ENCODE assay signal across 1 cellular context in genomic region chr13:32426191-32426980, GRCh38.
TF ChIP-seq lines count a peak whose summit lies in the region.

No MANE protein-coding gene starts in this region.

TF ChIP-seq in GM12878, 131 proteins besides CTCF, POLR2A, EP300 and RAD21 (continued from another document and continues in another):
- TF ChIP-seq HSF1 (IDR thresholded peaks at IDR 0.05; ENCODE audit: low read depth, low read length) = no peak
- no peak for TF ChIP-seq CBFB (IDR thresholded peaks at IDR 0.05; ENCODE audit: low read depth)
- TF ChIP-seq ATF7 (IDR thresholded peaks at IDR 0.05; ENCODE audit: low read depth) = no peak
- TF ChIP-seq, protein P1, sequence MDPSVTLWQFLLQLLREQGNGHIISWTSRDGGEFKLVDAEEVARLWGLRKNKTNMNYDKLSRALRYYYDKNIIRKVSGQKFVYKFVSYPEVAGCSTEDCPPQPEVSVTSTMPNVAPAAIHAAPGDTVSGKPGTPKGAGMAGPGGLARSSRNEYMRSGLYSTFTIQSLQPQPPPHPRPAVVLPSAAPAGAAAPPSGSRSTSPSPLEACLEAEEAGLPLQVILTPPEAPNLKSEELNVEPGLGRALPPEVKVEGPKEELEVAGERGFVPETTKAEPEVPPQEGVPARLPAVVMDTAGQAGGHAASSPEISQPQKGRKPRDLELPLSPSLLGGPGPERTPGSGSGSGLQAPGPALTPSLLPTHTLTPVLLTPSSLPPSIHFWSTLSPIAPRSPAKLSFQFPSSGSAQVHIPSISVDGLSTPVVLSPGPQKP (IDR thresholded peaks at IDR 0.05; ENCODE audit: low read depth, low read length) = no peak
- TF ChIP-seq, protein P2, sequence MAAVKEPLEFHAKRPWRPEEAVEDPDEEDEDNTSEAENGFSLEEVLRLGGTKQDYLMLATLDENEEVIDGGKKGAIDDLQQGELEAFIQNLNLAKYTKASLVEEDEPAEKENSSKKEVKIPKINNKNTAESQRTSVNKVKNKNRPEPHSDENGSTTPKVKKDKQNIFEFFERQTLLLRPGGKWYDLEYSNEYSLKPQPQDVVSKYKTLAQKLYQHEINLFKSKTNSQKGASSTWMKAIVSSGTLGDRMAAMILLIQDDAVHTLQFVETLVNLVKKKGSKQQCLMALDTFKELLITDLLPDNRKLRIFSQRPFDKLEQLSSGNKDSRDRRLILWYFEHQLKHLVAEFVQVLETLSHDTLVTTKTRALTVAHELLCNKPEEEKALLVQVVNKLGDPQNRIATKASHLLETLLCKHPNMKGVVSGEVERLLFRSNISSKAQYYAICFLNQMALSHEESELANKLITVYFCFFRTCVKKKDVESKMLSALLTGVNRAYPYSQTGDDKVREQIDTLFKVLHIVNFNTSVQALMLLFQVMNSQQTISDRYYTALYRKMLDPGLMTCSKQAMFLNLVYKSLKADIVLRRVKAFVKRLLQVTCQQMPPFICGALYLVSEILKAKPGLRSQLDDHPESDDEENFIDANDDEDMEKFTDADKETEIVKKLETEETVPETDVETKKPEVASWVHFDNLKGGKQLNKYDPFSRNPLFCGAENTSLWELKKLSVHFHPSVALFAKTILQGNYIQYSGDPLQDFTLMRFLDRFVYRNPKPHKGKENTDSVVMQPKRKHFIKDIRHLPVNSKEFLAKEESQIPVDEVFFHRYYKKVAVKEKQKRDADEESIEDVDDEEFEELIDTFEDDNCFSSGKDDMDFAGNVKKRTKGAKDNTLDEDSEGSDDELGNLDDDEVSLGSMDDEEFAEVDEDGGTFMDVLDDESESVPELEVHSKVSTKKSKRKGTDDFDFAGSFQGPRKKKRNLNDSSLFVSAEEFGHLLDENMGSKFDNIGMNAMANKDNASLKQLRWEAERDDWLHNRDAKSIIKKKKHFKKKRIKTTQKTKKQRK (IDR thresholded peaks at IDR 0.05; ENCODE audit: low read depth, low read length) = no peak
- TF ChIP-seq SREBF1 (IDR thresholded peaks at IDR 0.05; ENCODE audit: low read length) = no peak
- TF ChIP-seq BCL3 (IDR thresholded peaks at IDR 0.05; ENCODE audit: borderline replicate concordance, insufficient read depth, low read depth, low read length, poor library complexity, severe bottlenecking) = no peak
- peak; percentile 50 for TF ChIP-seq USF1 (IDR thresholded peaks at IDR 0.05; ENCODE audit: borderline replicate concordance, extremely low read length, insufficient read depth, low read depth, low read length)
- 0 out of 2 replicates have a peak, but pooled peaks have one; percentile 54 for TF ChIP-seq RCOR1 (conservative IDR thresholded peaks at IDR 0.05; ENCODE audit: low read depth, low read length)
- TF ChIP-seq POLR2AphosphoS2 (IDR thresholded peaks at IDR 0.05; ENCODE audit: low read depth, low read length) = no peak
- TF ChIP-seq KDM1A (IDR thresholded peaks at IDR 0.05; ENCODE audit: borderline replicate concordance) = no peak
- TF ChIP-seq, protein P3, sequence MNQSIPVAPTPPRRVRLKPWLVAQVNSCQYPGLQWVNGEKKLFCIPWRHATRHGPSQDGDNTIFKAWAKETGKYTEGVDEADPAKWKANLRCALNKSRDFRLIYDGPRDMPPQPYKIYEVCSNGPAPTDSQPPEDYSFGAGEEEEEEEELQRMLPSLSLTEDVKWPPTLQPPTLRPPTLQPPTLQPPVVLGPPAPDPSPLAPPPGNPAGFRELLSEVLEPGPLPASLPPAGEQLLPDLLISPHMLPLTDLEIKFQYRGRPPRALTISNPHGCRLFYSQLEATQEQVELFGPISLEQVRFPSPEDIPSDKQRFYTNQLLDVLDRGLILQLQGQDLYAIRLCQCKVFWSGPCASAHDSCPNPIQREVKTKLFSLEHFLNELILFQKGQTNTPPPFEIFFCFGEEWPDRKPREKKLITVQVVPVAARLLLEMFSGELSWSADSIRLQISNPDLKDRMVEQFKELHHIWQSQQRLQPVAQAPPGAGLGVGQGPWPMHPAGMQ (IDR thresholded peaks at IDR 0.05; ENCODE audit: borderline replicate concordance) = no peak
- no peak for TF ChIP-seq SIX5 (IDR thresholded peaks at IDR 0.05; ENCODE audit: low read depth, low read length, severe bottlenecking)
- TF ChIP-seq, protein P4, sequence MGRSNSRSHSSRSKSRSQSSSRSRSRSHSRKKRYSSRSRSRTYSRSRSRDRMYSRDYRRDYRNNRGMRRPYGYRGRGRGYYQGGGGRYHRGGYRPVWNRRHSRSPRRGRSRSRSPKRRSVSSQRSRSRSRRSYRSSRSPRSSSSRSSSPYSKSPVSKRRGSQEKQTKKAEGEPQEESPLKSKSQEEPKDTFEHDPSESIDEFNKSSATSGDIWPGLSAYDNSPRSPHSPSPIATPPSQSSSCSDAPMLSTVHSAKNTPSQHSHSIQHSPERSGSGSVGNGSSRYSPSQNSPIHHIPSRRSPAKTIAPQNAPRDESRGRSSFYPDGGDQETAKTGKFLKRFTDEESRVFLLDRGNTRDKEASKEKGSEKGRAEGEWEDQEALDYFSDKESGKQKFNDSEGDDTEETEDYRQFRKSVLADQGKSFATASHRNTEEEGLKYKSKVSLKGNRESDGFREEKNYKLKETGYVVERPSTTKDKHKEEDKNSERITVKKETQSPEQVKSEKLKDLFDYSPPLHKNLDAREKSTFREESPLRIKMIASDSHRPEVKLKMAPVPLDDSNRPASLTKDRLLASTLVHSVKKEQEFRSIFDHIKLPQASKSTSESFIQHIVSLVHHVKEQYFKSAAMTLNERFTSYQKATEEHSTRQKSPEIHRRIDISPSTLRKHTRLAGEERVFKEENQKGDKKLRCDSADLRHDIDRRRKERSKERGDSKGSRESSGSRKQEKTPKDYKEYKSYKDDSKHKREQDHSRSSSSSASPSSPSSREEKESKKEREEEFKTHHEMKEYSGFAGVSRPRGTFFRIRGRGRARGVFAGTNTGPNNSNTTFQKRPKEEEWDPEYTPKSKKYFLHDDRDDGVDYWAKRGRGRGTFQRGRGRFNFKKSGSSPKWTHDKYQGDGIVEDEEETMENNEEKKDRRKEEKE (IDR thresholded peaks at IDR 0.05) = no peak
- TF ChIP-seq MEF2B (IDR thresholded peaks at IDR 0.05; ENCODE audit: partially characterized antibody, poor library complexity, severe bottlenecking) = no peak
- TF ChIP-seq ZNF384 (IDR thresholded peaks at IDR 0.05; ENCODE audit: borderline replicate concordance, low read depth, low read length) = no peak
- TF ChIP-seq BCL11A (IDR thresholded peaks at IDR 0.05; ENCODE audit: low read depth, low read length) = no peak
- peak; percentile 66; the same call in 1 of the 2 replicates for TF ChIP-seq SPI1 (IDR thresholded peaks at IDR 0.05; ENCODE audit: borderline replicate concordance, insufficient read depth, low read depth, low read length)
- TF ChIP-seq CREB1 (IDR thresholded peaks at IDR 0.05; ENCODE audit: low read depth) = 0 out of 2 replicates have a peak, but pooled peaks have one; percentile 38
- TF ChIP-seq E2F4 (IDR thresholded peaks at IDR 0.05; ENCODE audit: low read depth, low read length) = no peak
- TF ChIP-seq, protein P5, sequence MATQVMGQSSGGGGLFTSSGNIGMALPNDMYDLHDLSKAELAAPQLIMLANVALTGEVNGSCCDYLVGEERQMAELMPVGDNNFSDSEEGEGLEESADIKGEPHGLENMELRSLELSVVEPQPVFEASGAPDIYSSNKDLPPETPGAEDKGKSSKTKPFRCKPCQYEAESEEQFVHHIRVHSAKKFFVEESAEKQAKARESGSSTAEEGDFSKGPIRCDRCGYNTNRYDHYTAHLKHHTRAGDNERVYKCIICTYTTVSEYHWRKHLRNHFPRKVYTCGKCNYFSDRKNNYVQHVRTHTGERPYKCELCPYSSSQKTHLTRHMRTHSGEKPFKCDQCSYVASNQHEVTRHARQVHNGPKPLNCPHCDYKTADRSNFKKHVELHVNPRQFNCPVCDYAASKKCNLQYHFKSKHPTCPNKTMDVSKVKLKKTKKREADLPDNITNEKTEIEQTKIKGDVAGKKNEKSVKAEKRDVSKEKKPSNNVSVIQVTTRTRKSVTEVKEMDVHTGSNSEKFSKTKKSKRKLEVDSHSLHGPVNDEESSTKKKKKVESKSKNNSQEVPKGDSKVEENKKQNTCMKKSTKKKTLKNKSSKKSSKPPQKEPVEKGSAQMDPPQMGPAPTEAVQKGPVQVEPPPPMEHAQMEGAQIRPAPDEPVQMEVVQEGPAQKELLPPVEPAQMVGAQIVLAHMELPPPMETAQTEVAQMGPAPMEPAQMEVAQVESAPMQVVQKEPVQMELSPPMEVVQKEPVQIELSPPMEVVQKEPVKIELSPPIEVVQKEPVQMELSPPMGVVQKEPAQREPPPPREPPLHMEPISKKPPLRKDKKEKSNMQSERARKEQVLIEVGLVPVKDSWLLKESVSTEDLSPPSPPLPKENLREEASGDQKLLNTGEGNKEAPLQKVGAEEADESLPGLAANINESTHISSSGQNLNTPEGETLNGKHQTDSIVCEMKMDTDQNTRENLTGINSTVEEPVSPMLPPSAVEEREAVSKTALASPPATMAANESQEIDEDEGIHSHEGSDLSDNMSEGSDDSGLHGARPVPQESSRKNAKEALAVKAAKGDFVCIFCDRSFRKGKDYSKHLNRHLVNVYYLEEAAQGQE (IDR thresholded peaks at IDR 0.05; ENCODE audit: low read depth, low read length) = no peak
- 0 out of 2 replicates have a peak, but pooled peaks have one; percentile 6 for TF ChIP-seq EED (IDR thresholded peaks at IDR 0.05; ENCODE audit: low read depth)
- TF ChIP-seq MTA2 (IDR thresholded peaks at IDR 0.05; ENCODE audit: low read depth) = no peak
- no peak for TF ChIP-seq SREBF2 (IDR thresholded peaks at IDR 0.05; ENCODE audit: low read length)
- TF ChIP-seq TBL1XR1 (IDR thresholded peaks at IDR 0.05; ENCODE audit: low read depth, low read length) = no peak
- TF ChIP-seq MLLT1 (IDR thresholded peaks at IDR 0.05) = peak; percentile 78
- peak; percentile 48; the same call in 1 of the 2 replicates for TF ChIP-seq MAX (IDR thresholded peaks at IDR 0.05; ENCODE audit: low read depth, low read length)
- TF ChIP-seq YBX1 (IDR thresholded peaks at IDR 0.05) = no peak
- TF ChIP-seq CBX5 (IDR thresholded peaks at IDR 0.05; ENCODE audit: low read depth) = 0 out of 2 replicates have a peak, but pooled peaks have one; percentile 4
- no peak for TF ChIP-seq MEF2A (IDR thresholded peaks at IDR 0.05; ENCODE audit: insufficient read depth, low read depth, low read length)
- peak; percentile 63 to 86 for TF ChIP-seq BHLHE40 (IDR thresholded peaks at IDR 0.05; ENCODE audit: borderline replicate concordance in 1 of 2, low read depth in 2 of 2, low read length in 1 of 2)
